ENCODE assay signal across 27 cellular contexts in genomic region chr5:155941340-155941739, GRCh38.
"Had no signal": no experiment of that assay in that cellular context is flagged by ENCODE, and none has a peak within 500 bp of the region (broad histone marks: within the 10 kb centered on the region; RNA-seq: fewer than 3 reads in every experiment).

No MANE protein-coding gene starts in this region.

- H3K27ac ChIP-seq: heart left ventricle, lower lobe of right lung, neural progenitor cell, neutrophil, right atrium auricular region, right lobe of liver, tibial nerve, uterus had no signal

- H3K36me3 ChIP-seq: heart left ventricle, lower lobe of right lung, neural progenitor cell, neutrophil, right atrium auricular region, right lobe of liver, tibial nerve, uterus had no signal

- H3K4me1 ChIP-seq: lower lobe of right lung, neural progenitor cell, right atrium auricular region, right lobe of liver, tibial nerve, uterus had no signal

- H3K27me3 ChIP-seq: heart left ventricle, neural progenitor cell, neutrophil, right atrium auricular region, right lobe of liver, tibial nerve, uterus had no signal

- H3K9me3 ChIP-seq: heart left ventricle, lower lobe of right lung, neutrophil, right atrium auricular region, right lobe of liver, tibial nerve, uterus had no signal

- DNase-seq: heart left ventricle; hypothalamus; islet precursor cell; kidney glomerular epithelial cell; left cardiac atrium; left ventricle myocardium superior; lower lobe of right lung; mammary epithelial cell; mesenchymal stem cell; natural killer cell; nephron progenitor cell; occipital lobe; right lobe of liver; stimulated activated CD4-positive, alpha-beta T cell treated with anti-CD3 and anti-CD28 coated beads, Interleukin-12 subunit alpha, Interleukin-12 subunit beta, amount 100 ng/mL, for 4 hours; stimulated activated CD4-positive, alpha-beta T cell treated with anti-CD3 and anti-CD28 coated beads, Interleukin-15, amount 100 ng/mL, for 24 hours; stimulated activated CD4-positive, alpha-beta T cell treated with anti-CD3 and anti-CD28 coated beads, Interleukin-2, amount 100 ng/mL, for 24 hours; stimulated activated CD4-positive, alpha-beta T cell treated with anti-CD3 and anti-CD28 coated beads, Interleukin-4, amount 100 ng/mL, for 1 hour; stimulated activated naive CD4-positive, alpha-beta T cell; stimulated activated naive CD8-positive, alpha-beta T cell treated with anti-CD3 and anti-CD28 coated beads, Interleukin-15, amount 100 ng/mL, for 72 hours; substantia nigra; uterus had no signal

- ATAC-seq: heart left ventricle; left cardiac atrium; left lobe of liver; left ventricle myocardium superior; lower lobe of right lung; natural killer cell; right lobe of liver; stimulated activated effector memory CD8-positive, alpha-beta T cell treated with anti-CD3 and anti-CD28 coated beads, Interleukin-12 subunit alpha, Interleukin-12 subunit beta, amount 100 ng/mL, for 72 hours; stimulated activated naive CD8-positive, alpha-beta T cell treated with anti-CD3 and anti-CD28 coated beads, Interleukin-15, amount 100 ng/mL, for 72 hours had no signal

- H3K4me3 ChIP-seq: heart left ventricle, lower lobe of right lung, neural progenitor cell, right atrium auricular region, right lobe of liver, tibial nerve, uterus had no signal
